ENCODE assay signal across 23 cellular contexts in genomic region chr2:236825989-236826510, GRCh38.
"Had no signal": no experiment of that assay in that cellular context is flagged by ENCODE, and none has a peak within 500 bp of the region (broad histone marks: within the 10 kb centered on the region; RNA-seq: fewer than 3 reads in every experiment).

No MANE protein-coding gene starts in this region.

- H3K9me3 Mint-ChIP-seq: activated T-helper 2 cell treated with anti-CD3 and anti-CD28 coated beads, Interferon-gamma antibody, Interleukin-2, Interleukin-4, amounts not matched to agents 10 μg/mL and 5 μg/mL and 100 μg/mL, durations not matched to agents 14 hours and 24 hours and 36 hours; natural killer cell; T-helper 2 cell treated with Interferon-gamma antibody and Interleukin-4, amounts not matched to agents 5 μg/mL and 100 μg/mL, for 36 hours had no signal

- H3K9me3 ChIP-seq: pancreas, suprapubic skin had no signal

- H3K4me3 ChIP-seq: esophagus muscularis mucosa, left ventricle myocardium inferior, pancreas, stomach, suprapubic skin, tibial nerve had no signal

- DNase-seq: activated CD4-positive, alpha-beta T cell treated with anti-CD3 and anti-CD28 coated beads, Interleukin-2, amount 50 U/mL, for 4 hours; activated CD8-positive, alpha-beta memory T cell treated with anti-CD3 and anti-CD28 coated beads, Interleukin-2, amount 50 U/mL, for 48 hours; activated naive CD4-positive, alpha-beta T cell; activated T-cell treated with anti-CD3 and anti-CD28 coated beads, Interleukin-2, amount 50 U/mL, for 4 hours; effector CD8-positive, alpha-beta T cell; glutamatergic neuron; hippocampal formation; left ventricle myocardium inferior; midbrain; natural killer cell; pancreas; stimulated activated CD4-positive, alpha-beta T cell treated with anti-CD3 and anti-CD28 coated beads, Interleukin-2, amount 100 ng/mL, for 24 hours; T-cell had no signal

- H3K27ac ChIP-seq: esophagus muscularis mucosa, left ventricle myocardium inferior, stomach, suprapubic skin, tibial nerve had no signal

- H3K27me3 Mint-ChIP-seq: activated naive CD8-positive, alpha-beta T cell had no signal

- H3K4me1 Mint-ChIP-seq: central memory CD8-positive, alpha-beta T cell; natural killer cell; stimulated activated memory B cell treated with anti-CD40 and anti-IgM and Interleukin-4, amounts not matched to agents 10 μg/mL and 1 μg/mL and 100 μg/mL, for 72 hours; T-cell had no signal

- H3K27me3 ChIP-seq: esophagus muscularis mucosa, pancreas, stomach, suprapubic skin, tibial nerve had no signal

- H3K27ac Mint-ChIP-seq: activated naive CD8-positive, alpha-beta T cell; activated T-helper 2 cell treated with anti-CD3 and anti-CD28 coated beads, Interferon-gamma antibody, Interleukin-2, Interleukin-4, amounts not matched to agents 10 μg/mL and 5 μg/mL and 100 μg/mL, durations not matched to agents 14 hours and 24 hours and 36 hours; natural killer cell; stimulated activated memory B cell treated with anti-CD40 and anti-IgM and Interleukin-4, amounts not matched to agents 10 μg/mL and 1 μg/mL and 100 μg/mL, for 72 hours; T-cell; T-helper 2 cell treated with Interferon-gamma antibody and Interleukin-4, amounts not matched to agents 5 μg/mL and 100 μg/mL, for 36 hours; WTC11 had no signal

- H3K4me3 Mint-ChIP-seq: activated naive CD8-positive, alpha-beta T cell; activated T-cell treated with anti-CD3 and anti-CD28 coated beads, Interleukin-2, amount 50 U/mL, for 4 hours; central memory CD8-positive, alpha-beta T cell; natural killer cell; stimulated activated memory B cell treated with anti-CD40 and anti-IgM and Interleukin-4, amounts not matched to agents 10 μg/mL and 1 μg/mL and 100 μg/mL, for 72 hours; T-cell; T-helper 2 cell treated with Interferon-gamma antibody and Interleukin-4, amounts not matched to agents 5 μg/mL and 100 μg/mL, for 36 hours; WTC11 had no signal

- ATAC-seq: activated T-cell treated with anti-CD3 and anti-CD28 coated beads, Interleukin-2, amount 50 U/mL, for 4 hours; natural killer cell; stimulated activated memory B cell treated with anti-CD40 and anti-IgM and Interleukin-4, amounts not matched to agents 10 μg/mL and 1 μg/mL and 100 μg/mL, for 72 hours; T-cell had no signal

- H3K4me1 ChIP-seq: suprapubic skin, tibial nerve had no signal

- H3K36me3 ChIP-seq: esophagus muscularis mucosa, left ventricle myocardium inferior, pancreas, stomach, suprapubic skin, tibial nerve had no signal

- H3K36me3 Mint-ChIP-seq: activated naive CD8-positive, alpha-beta T cell; natural killer cell; stimulated activated memory B cell treated with anti-CD40 and anti-IgM and Interleukin-4, amounts not matched to agents 10 μg/mL and 1 μg/mL and 100 μg/mL, for 72 hours; T-cell had no signal
